Comparison of ENCODE assay signal across 20 cellular contexts in genomic region chr2:134518101-134518500, GRCh38.
DNase-seq lines count a peak whose midpoint lies in the region; ATAC-seq and TF ChIP-seq lines count a peak whose summit lies in the region.
"Had no signal": no experiment of that assay in that cellular context is flagged by ENCODE, and none has a peak within 500 bp of the region (broad histone marks: within the 10 kb centered on the region; RNA-seq: fewer than 3 reads in every experiment).

No MANE protein-coding gene starts in this region.

- H3K23ac ChIP-seq in trophoblast cell (ENCODE audit: low read length): no peak overlapping the region

- H3K27ac ChIP-seq in trophoblast cell (ENCODE audit: low read depth, low read length) (no peak overlapping the region), suprapubic skin (no peak overlapping the region)
- H3K27ac ChIP-seq: A549; BLaER1 treated with 17β-estradiol and CSF1 and Interleukin-3, amounts not matched to agents 10 nM and 100 nM; GM23248 had no signal

- TF ChIP-seq POLR2A in suprapubic skin (IDR thresholded peaks at IDR 0.05): no peak

- H3K9me3 ChIP-seq in trophoblast cell (ENCODE audit: insufficient read depth, low read depth, low read length) (no peaks in the 10 kb centered on the region), suprapubic skin (no peaks in the 10 kb centered on the region)
- H3K9me3 ChIP-seq: A549; BE2C; BLaER1 treated with 17β-estradiol and CSF1 and Interleukin-3, amounts not matched to agents 10 nM and 100 nM had no signal

- H2BK5ac ChIP-seq in trophoblast cell (ENCODE audit: low read depth, low read length, poor library complexity): no peak overlapping the region

- no peak for TF ChIP-seq CTCF in suprapubic skin (IDR thresholded peaks at IDR 0.05)

- peak; percentile 67 for DNase-seq in NCI-H2171 treated with DMSO at 0.1 percent for 48 hours (lab: John Stamatoyannopoulos, UW)
- DNase-seq in NCI-H2171 (lab: John Stamatoyannopoulos, UW): no peak
- DNase-seq in RPMI7951 (ENCODE audit: low read depth): peak; percentile 14
- peak; percentile 46 to 93 for DNase-seq in trophoblast cell
- no peak for DNase-seq in suprapubic skin (ENCODE audit: low spot score in 2 of 2)
- DNase-seq: 8988T; ACHN; AML-193; BE2C; CD4-positive, alpha-beta T cell; CD8-positive, alpha-beta memory T cell; DMS153; DND-41; GM23248; H7 had no signal

- no CpG with 5 or more reads among the region's 2 CpGs for WGBS in trophoblast cell (ENCODE audit: extremely low coverage, insufficient coverage, insufficient read length)
- 54% methylated on average over 2 of the region's 2 CpGs for WGBS in suprapubic skin

- no peak overlapping the region for H4K12ac ChIP-seq in trophoblast cell (ENCODE audit: low read depth, low read length)

- no peak overlapping the region for H2BK120ac ChIP-seq in trophoblast cell (ENCODE audit: insufficient read depth, low read length, poor library complexity)

- H3K18ac ChIP-seq in trophoblast cell (ENCODE audit: low read length): no peak overlapping the region

- H3K9ac ChIP-seq in trophoblast cell (ENCODE audit: low read length): no peak overlapping the region
- H3K9ac ChIP-seq: BLaER1 treated with 17β-estradiol and CSF1 and Interleukin-3, amounts not matched to agents 10 nM and 100 nM; GM23248 had no signal

- no peaks in the 10 kb centered on the region for H3K36me3 ChIP-seq in trophoblast cell (ENCODE audit: control insufficient read depth in 1 of 2, insufficient read depth in 2 of 2, low read length in 2 of 2)
- H3K36me3 ChIP-seq in suprapubic skin: no peaks in the 10 kb centered on the region
- H3K36me3 ChIP-seq: BE2C; BLaER1 treated with 17β-estradiol and CSF1 and Interleukin-3, amounts not matched to agents 10 nM and 100 nM had no signal

- H2BK12ac ChIP-seq in trophoblast cell (ENCODE audit: low read length): no peak overlapping the region

- H3K4me2 ChIP-seq in trophoblast cell (ENCODE audit: low read length): no peak overlapping the region
- H3K4me2 ChIP-seq: A549; BLaER1 treated with 17β-estradiol and CSF1 and Interleukin-3, amounts not matched to agents 10 nM and 100 nM had no signal

- H3K4me1 ChIP-seq in trophoblast cell (ENCODE audit: control insufficient read depth in 1 of 2, insufficient read depth in 2 of 2, low read length in 2 of 2): peaks cover 5 to 8% of the 10 kb centered on the region in 2 experiments
- no peaks in the 10 kb centered on the region for H3K4me1 ChIP-seq in suprapubic skin
- H3K4me1 ChIP-seq: A549; BE2C; BLaER1 treated with 17β-estradiol and CSF1 and Interleukin-3, amounts not matched to agents 10 nM and 100 nM had no signal

- H3K14ac ChIP-seq in trophoblast cell (ENCODE audit: low read length): no peak overlapping the region

- H2AK5ac ChIP-seq in trophoblast cell (ENCODE audit: low read length): no peak overlapping the region

- H3K79me2 ChIP-seq in trophoblast cell (ENCODE audit: control insufficient read depth, insufficient read depth, low read length, poor library complexity): no peaks in the 10 kb centered on the region

- no peak overlapping the region for H2AFZ ChIP-seq in trophoblast cell (ENCODE audit: insufficient read depth, low read length, poor library complexity)
- H2AFZ ChIP-seq: GM23248 had no signal

- H4K91ac ChIP-seq in trophoblast cell (ENCODE audit: low read depth, low read length): no peak overlapping the region

- no peak overlapping the region for H4K8ac ChIP-seq in trophoblast cell (ENCODE audit: low read depth, low read length)

- H3K4me3 ChIP-seq in trophoblast cell (ENCODE audit: low read depth, low read length) (no peak overlapping the region), suprapubic skin (no peak overlapping the region)
- H3K4me3 ChIP-seq: A549; BLaER1 treated with 17β-estradiol and CSF1 and Interleukin-3, amounts not matched to agents 10 nM and 100 nM; GM23248 had no signal

- no peak for TF ChIP-seq EP300 in suprapubic skin (IDR thresholded peaks at IDR 0.05)

- no peak for ATAC-seq in HG03439 (IDR thresholded peaks at IDR 0.05; ENCODE audit: unreplicated experiment)
- no peak for ATAC-seq in HG02610 (IDR thresholded peaks at IDR 0.05; ENCODE audit: unreplicated experiment)
- ATAC-seq: A549, HCT116 had no signal

- no peak overlapping the region for H3K4ac ChIP-seq in trophoblast cell (ENCODE audit: low read depth, low read length)

- H3K79me1 ChIP-seq in trophoblast cell (ENCODE audit: low read length): no peaks in the 10 kb centered on the region

- H3K27me3 ChIP-seq in trophoblast cell (ENCODE audit: insufficient read depth, low read length): no peaks in the 10 kb centered on the region
- no peaks in the 10 kb centered on the region for H3K27me3 ChIP-seq in suprapubic skin
- H3K27me3 ChIP-seq: BE2C; BLaER1 treated with 17β-estradiol and CSF1 and Interleukin-3, amounts not matched to agents 10 nM and 100 nM had no signal

Comparison
In these comparisons a context has a peak if more than half of its experiments do, and no peak if none do; other contexts are left out.
1. DNase-seq: peak in NCI-H2171 treated with DMSO at 0.1 percent for 48 hours (single experiment), RPMI7951 (single experiment) and trophoblast cell (2 of 2); none in NCI-H2171 (single experiment) and suprapubic skin (0 of 2).